7 cellular contexts compared by ENCODE assay signal in the genomic region with DNA sequence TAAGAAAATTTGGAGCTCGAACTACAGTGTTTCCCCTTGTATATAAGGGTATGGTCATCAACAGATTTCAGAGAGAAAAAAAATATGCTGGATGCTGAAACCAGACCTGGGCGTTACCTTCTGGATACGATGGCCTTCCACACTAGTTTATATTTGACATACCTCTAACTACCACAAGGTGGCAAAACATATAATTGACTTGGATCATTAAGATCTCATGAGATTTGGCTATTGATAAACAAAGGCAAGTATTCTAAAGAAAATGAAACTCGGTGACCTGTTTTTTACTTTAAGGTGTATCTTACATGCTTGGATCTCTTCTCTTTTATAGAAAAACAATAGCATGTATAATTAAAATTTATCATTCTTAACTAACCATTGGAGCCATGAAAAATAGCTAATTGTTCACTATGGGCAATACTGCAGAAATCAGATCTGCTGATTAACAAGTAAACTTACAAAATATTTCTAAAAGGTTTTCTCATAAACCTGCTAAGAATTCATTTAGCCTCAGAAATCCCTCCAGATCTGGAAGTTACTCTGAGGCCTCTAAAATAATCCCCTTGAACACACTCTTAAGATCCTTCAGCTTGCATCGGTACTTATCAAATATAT.
A peak's percentile ranks its signal among the peaks of the same experiment; 100 is the strongest.
DNase-seq lines count a peak whose midpoint lies in the region; ATAC-seq and TF ChIP-seq lines count a peak whose summit lies in the region.

No MANE protein-coding gene starts in this region.

- H3K79me2 ChIP-seq in osteoblast (ENCODE audit: insufficient read depth, low read length): no peaks in the 10 kb centered on the region

- H3K9me3 ChIP-seq in Panc1 (ENCODE audit: control insufficient read depth, insufficient read depth, low read depth, low read length): no peaks in the 10 kb centered on the region
- peaks cover 4% of the 10 kb centered on the region for H3K9me3 ChIP-seq in osteoblast (ENCODE audit: low read depth, low read length)

- no peaks in the 10 kb centered on the region for H4K20me1 ChIP-seq in osteoblast (ENCODE audit: insufficient read depth, low read length)

- H3K4me1 ChIP-seq in Panc1 (ENCODE audit: control insufficient read depth, insufficient read depth, low read length) (no peaks in the 10 kb centered on the region), osteoblast (ENCODE audit: insufficient read depth, low read length) (no peaks in the 10 kb centered on the region)

- POLR2A ChIA-PET in Panc1 (lab: Charles Lee): no interaction called here

- H3K4me1 Mint-ChIP-seq in mesothelial cell of epicardium: peaks cover 12% of the 10 kb centered on the region
- H3K4me1 Mint-ChIP-seq in activated naive CD8-positive, alpha-beta T cell treated with anti-CD3 and anti-CD28 coated beads for 36 hours: peaks cover 12% of the 10 kb centered on the region

- intact Hi-C loops in Panc1 (cut with micrococcal nuclease; ENCODE audit: unreplicated experiment): loop anchor here (2.0 kb wide), 1 partner anchor 141 kb away; no protein-coding TSS in a partner anchor

- no peaks in the 10 kb centered on the region for H3K36me3 ChIP-seq in Panc1 (ENCODE audit: control insufficient read depth, insufficient read depth, low read length)
- no peaks in the 10 kb centered on the region for H3K36me3 ChIP-seq in osteoblast (ENCODE audit: insufficient read depth, low read length)

- H3K27ac Mint-ChIP-seq in mesothelial cell of epicardium: no peak overlapping the region
- H3K27ac Mint-ChIP-seq in activated naive CD8-positive, alpha-beta T cell treated with anti-CD3 and anti-CD28 coated beads for 36 hours: no peak overlapping the region

- H3K27me3 Mint-ChIP-seq in mesothelial cell of epicardium (ENCODE audit: low read depth): no peaks in the 10 kb centered on the region
- no peaks in the 10 kb centered on the region for H3K27me3 Mint-ChIP-seq in activated naive CD8-positive, alpha-beta T cell treated with anti-CD3 and anti-CD28 coated beads for 36 hours

- ATAC-seq in GM18502 (IDR thresholded peaks at IDR 0.05; ENCODE audit: poor library complexity, unreplicated experiment) (peak; percentile 80), Panc1 (no peak)

- H3K4me3 ChIP-seq in Panc1 (ENCODE audit: low read depth in 2 of 2, low read length in 2 of 2) (no peak overlapping the region), osteoblast (ENCODE audit: insufficient read depth, low read length) (no peak overlapping the region)

- H3K27ac ChIP-seq in Panc1 (ENCODE audit: low read length) (no peak overlapping the region), osteoblast (ENCODE audit: low read depth, low read length) (no peak overlapping the region)

- H2AFZ ChIP-seq in osteoblast (ENCODE audit: low read length): no peak overlapping the region

- in situ Hi-C loops in Panc1 (cut with HindIII; ENCODE audit: low pct_unique_long_range_greater_than_20kb, low sequenced_read_pairs): no loop called here

- peak; percentile 27; the same call in 1 of the 2 replicates for TF ChIP-seq CTCF in Panc1 (IDR thresholded peaks at IDR 0.05)
- peak; percentile 55 for TF ChIP-seq CTCF in mesothelial cell of epicardium (IDR thresholded peaks at IDR 0.05; ENCODE audit: unreplicated experiment)
- no peak for TF ChIP-seq CTCF in osteoblast (IDR thresholded peaks at IDR 0.05; ENCODE audit: extremely low read depth, low read depth, low read length)

- H3K27me3 ChIP-seq in Panc1 (ENCODE audit: control insufficient read depth, insufficient read depth, low read length): no peaks in the 10 kb centered on the region
- no peaks in the 10 kb centered on the region for H3K27me3 ChIP-seq in osteoblast (ENCODE audit: insufficient read depth, low read length)

- CTCF ChIA-PET in Panc1 (lab: Charles Lee): no interaction called here

- H3K4me2 ChIP-seq in osteoblast (ENCODE audit: insufficient read depth, low read length): no peak overlapping the region

- BruUV-seq in Panc1 (replicated peaks; lab: Mats Ljungman, UMichigan): no TSS peak

- no peaks in the 10 kb centered on the region for H3K36me3 Mint-ChIP-seq in mesothelial cell of epicardium
- H3K36me3 Mint-ChIP-seq in activated naive CD8-positive, alpha-beta T cell treated with anti-CD3 and anti-CD28 coated beads for 36 hours: no peaks in the 10 kb centered on the region

- no peaks in the 10 kb centered on the region for H3K9me3 Mint-ChIP-seq in mesothelial cell of epicardium
- no peaks in the 10 kb centered on the region for H3K9me3 Mint-ChIP-seq in activated naive CD8-positive, alpha-beta T cell treated with anti-CD3 and anti-CD28 coated beads for 36 hours

- DNase-seq in H4 (ENCODE audit: low spot score) (peak; percentile 2), Panc1 (ENCODE audit: low read depth, low spot score) (no peak), mesothelial cell of epicardium (ENCODE audit: low spot score in 2 of 2, unreplicated experiment in 2 of 2) (no peak), osteoblast (ENCODE audit: insufficient read length, low spot score, missing footprints) (no peak)
- no peak for DNase-seq in activated naive CD8-positive, alpha-beta T cell treated with anti-CD3 and anti-CD28 coated beads for 36 hours
- DNase-seq in NK-92 treated with Interleukin-12 subunit alpha and Interleukin-12 subunit beta, amount 100 ng/mL, for 24 hours (lab: John Stamatoyannopoulos, UW): no peak

- no peak overlapping the region for H3K4me3 Mint-ChIP-seq in mesothelial cell of epicardium
- no peak overlapping the region for H3K4me3 Mint-ChIP-seq in activated naive CD8-positive, alpha-beta T cell treated with anti-CD3 and anti-CD28 coated beads for 36 hours
